In genomic region chr16:23215435-23215834, GRCh38 we compare ENCODE assay signal across 42 cellular contexts. TPM values are rescaled to one million over a fixed set of nuclear protein-coding genes. Genes with fewer than 3 reads are reported as not detected.
"Had no signal": no experiment of that assay in that cellular context is flagged by ENCODE, and none has a peak within 500 bp of the region (broad histone marks: within the 10 kb centered on the region; RNA-seq: fewer than 3 reads in every experiment).

No MANE protein-coding gene starts in this region.

- ATAC-seq: activated naive CD4-positive, alpha-beta T cell treated with anti-CD3 and anti-CD28 coated beads, Interleukin-2, amount 50 U/mL, for 72 hours; activated naive CD8-positive, alpha-beta T cell treated with anti-CD3 and anti-CD28 coated beads, Interleukin-2, amount 50 U/mL, for 24 hours; activated T-cell treated with anti-CD3 and anti-CD28 coated beads, Interleukin-2, amount 50 U/mL, for 4 hours; activated T-cell treated with anti-CD3 and anti-CD28 coated beads, Interleukin-2, amount 50 U/mL, for 72 hours; activated T-helper 17 cell treated with anti-CD3 and anti-CD28 coated beads, Interleukin-2, amount 50 U/mL, for 72 hours; body of pancreas had no signal

- H3K4me3 Mint-ChIP-seq: activated naive CD4-positive, alpha-beta T cell treated with anti-CD3 and anti-CD28 coated beads for 36 hours; activated naive CD4-positive, alpha-beta T cell treated with anti-CD3 and anti-CD28 coated beads, Interleukin-2, amount 10 ng/mL, durations not matched to agents 7 days and 5 days; activated naive CD4-positive, alpha-beta T cell treated with anti-CD3 and anti-CD28 coated beads, Interleukin-2, amount 50 U/mL, for 24 hours; activated naive CD8-positive, alpha-beta T cell; activated naive CD8-positive, alpha-beta T cell treated with anti-CD3 and anti-CD28 coated beads for 36 hours; activated naive CD8-positive, alpha-beta T cell treated with anti-CD3 and anti-CD28 coated beads, Interleukin-2, amount 10 ng/mL, durations not matched to agents 7 days and 5 days; activated naive CD8-positive, alpha-beta T cell treated with anti-CD3 and anti-CD28 coated beads, Interleukin-2, amount 50 U/mL, for 24 hours; activated T-cell treated with anti-CD3 and anti-CD28 coated beads, Interleukin-2, amount 50 U/mL, for 24 hours; activated T-cell treated with anti-CD3 and anti-CD28 coated beads, Interleukin-2, amount 50 U/mL, for 4 hours; activated T-cell treated with anti-CD3 and anti-CD28 coated beads, Interleukin-2, amount 50 U/mL, for 72 hours; activated T-helper 1 cell treated with anti-CD3 and anti-CD28 coated beads, Interleukin-12 subunit alpha, Interleukin-12 subunit beta, Interleukin-2, Interleukin-4 antibody, amounts not matched to agents 30 ng/mL and 10 ng/mL and 1 ng/mL, durations not matched to agents 14 hours and 24 hours and 36 hours; activated T-helper 17 cell treated with anti-CD3 and anti-CD28 coated beads, Interleukin-2, amount 50 U/mL, for 72 hours; brain; central memory CD8-positive, alpha-beta T cell had no signal

- H3K4me1 ChIP-seq: adrenal gland, ascending aorta, body of pancreas, breast epithelium had no signal

- H3K4me1 Mint-ChIP-seq: activated naive CD4-positive, alpha-beta T cell treated with anti-CD3 and anti-CD28 coated beads, Interleukin-2, amount 10 ng/mL, durations not matched to agents 7 days and 5 days; activated naive CD4-positive, alpha-beta T cell treated with anti-CD3 and anti-CD28 coated beads, Interleukin-2, amount 50 U/mL, for 24 hours; activated naive CD8-positive, alpha-beta T cell treated with anti-CD3 and anti-CD28 coated beads for 36 hours; activated naive CD8-positive, alpha-beta T cell treated with anti-CD3 and anti-CD28 coated beads, Interleukin-2, amount 10 ng/mL, durations not matched to agents 7 days and 5 days; activated naive CD8-positive, alpha-beta T cell treated with anti-CD3 and anti-CD28 coated beads, Interleukin-2, amount 50 U/mL, for 24 hours; activated T-helper 17 cell treated with anti-CD3 and anti-CD28 coated beads, Interleukin-2, amount 50 U/mL, for 72 hours; brain; central memory CD8-positive, alpha-beta T cell had no signal

- H3K36me3 Mint-ChIP-seq: activated naive CD4-positive, alpha-beta T cell treated with anti-CD3 and anti-CD28 coated beads, Interleukin-2, amount 10 ng/mL, durations not matched to agents 7 days and 5 days; activated naive CD4-positive, alpha-beta T cell treated with anti-CD3 and anti-CD28 coated beads, Interleukin-2, amount 50 U/mL, for 24 hours; activated naive CD4-positive, alpha-beta T cell treated with anti-CD3 and anti-CD28 coated beads, Interleukin-2, amount 50 U/mL, for 72 hours; activated naive CD8-positive, alpha-beta T cell; activated naive CD8-positive, alpha-beta T cell treated with anti-CD3 and anti-CD28 coated beads for 36 hours; activated naive CD8-positive, alpha-beta T cell treated with anti-CD3 and anti-CD28 coated beads, Interleukin-2, amount 10 ng/mL, durations not matched to agents 7 days and 5 days; brain had no signal

- H3K27ac ChIP-seq: adrenal gland, ascending aorta, body of pancreas, brain microvascular endothelial cell, breast epithelium, cardiac muscle cell had no signal

- H3K9me3 Mint-ChIP-seq: activated naive CD4-positive, alpha-beta T cell treated with anti-CD3 and anti-CD28 coated beads for 36 hours; activated naive CD4-positive, alpha-beta T cell treated with anti-CD3 and anti-CD28 coated beads, Interleukin-2, amount 10 ng/mL, durations not matched to agents 7 days and 5 days; activated naive CD4-positive, alpha-beta T cell treated with anti-CD3 and anti-CD28 coated beads, Interleukin-2, amount 50 U/mL, for 24 hours; activated naive CD4-positive, alpha-beta T cell treated with anti-CD3 and anti-CD28 coated beads, Interleukin-2, amount 50 U/mL, for 72 hours; activated naive CD8-positive, alpha-beta T cell treated with anti-CD3 and anti-CD28 coated beads for 36 hours; activated naive CD8-positive, alpha-beta T cell treated with anti-CD3 and anti-CD28 coated beads, Interleukin-2, amount 10 ng/mL, durations not matched to agents 7 days and 5 days; activated naive CD8-positive, alpha-beta T cell treated with anti-CD3 and anti-CD28 coated beads, Interleukin-2, amount 50 U/mL, for 24 hours; activated T-cell treated with anti-CD3 and anti-CD28 coated beads, Interleukin-2, amount 50 U/mL, for 24 hours; activated T-cell treated with anti-CD3 and anti-CD28 coated beads, Interleukin-2, amount 50 U/mL, for 4 hours; activated T-cell treated with anti-CD3 and anti-CD28 coated beads, Interleukin-2, amount 50 U/mL, for 72 hours; activated T-helper 1 cell treated with anti-CD3 and anti-CD28 coated beads, Interleukin-12 subunit alpha, Interleukin-12 subunit beta, Interleukin-2, Interleukin-4 antibody, amounts not matched to agents 30 ng/mL and 10 ng/mL and 1 ng/mL, durations not matched to agents 14 hours and 24 hours and 36 hours; activated T-helper 17 cell treated with anti-CD3 and anti-CD28 coated beads, Interleukin-2, amount 50 U/mL, for 72 hours; activated T-helper 2 cell treated with anti-CD3 and anti-CD28 coated beads, Interferon-gamma antibody, Interleukin-2, Interleukin-4, amounts not matched to agents 10 μg/mL and 5 μg/mL and 100 μg/mL, durations not matched to agents 14 hours and 24 hours and 36 hours; brain; central memory CD8-positive, alpha-beta T cell had no signal

- H3K27me3 ChIP-seq: adrenal gland, ascending aorta, body of pancreas, brain microvascular endothelial cell, breast epithelium, cardiac muscle cell had no signal

- H3K36me3 ChIP-seq: adrenal gland, ascending aorta, brain microvascular endothelial cell, breast epithelium, cardiac muscle cell had no signal

- H3K4me3 ChIP-seq: adrenal gland, ascending aorta, body of pancreas, breast epithelium, cardiac muscle cell had no signal

- DNase-seq: activated effector memory CD4-positive, alpha-beta T cell treated with anti-CD3 and anti-CD28 coated beads, Interleukin-2, amount 50 U/mL, for 16 hours; activated effector memory CD4-positive, alpha-beta T cell treated with Interleukin-2 at 50 U/mL for 16 hours; activated gamma-delta T cell; activated gamma-delta T cell treated with Interleukin-2 at 50 U/mL for 16 hours; activated naive CD4-positive, alpha-beta T cell; activated naive CD4-positive, alpha-beta T cell treated with anti-CD3 and anti-CD28 coated beads for 36 hours; activated naive CD4-positive, alpha-beta T cell treated with anti-CD3 and anti-CD28 coated beads, Interleukin-2, amount 10 ng/mL, durations not matched to agents 7 days and 5 days; activated naive CD4-positive, alpha-beta T cell treated with anti-CD3 and anti-CD28 coated beads, Interleukin-2, amount 50 U/mL, for 16 hours; activated naive CD4-positive, alpha-beta T cell treated with Interleukin-2 at 50 U/mL for 16 hours; activated naive CD8-positive, alpha-beta T cell treated with anti-CD3 and anti-CD28 coated beads for 36 hours; activated naive CD8-positive, alpha-beta T cell treated with anti-CD3 and anti-CD28 coated beads, Interleukin-2, amount 10 ng/mL, durations not matched to agents 7 days and 5 days; activated naive CD8-positive, alpha-beta T cell treated with anti-CD3 and anti-CD28 coated beads, Interleukin-2, amount 50 U/mL, for 24 hours; activated T-cell treated with anti-CD3 and anti-CD28 coated beads, Interleukin-2, amount 50 U/mL, for 1 hour; activated T-cell treated with anti-CD3 and anti-CD28 coated beads, Interleukin-2, amount 50 U/mL, for 24 hours; activated T-cell treated with anti-CD3 and anti-CD28 coated beads, Interleukin-2, amount 50 U/mL, for 4 hours; activated T-cell treated with anti-CD3 and anti-CD28 coated beads, Interleukin-2, amount 50 U/mL, for 48 hours; activated T-cell treated with anti-CD3 and anti-CD28 coated beads, Interleukin-2, amount 50 U/mL, for 72 hours; adrenal gland; amniotic stem cell; amygdala; anterior cingulate cortex; aorta; body of pancreas; brain microvascular endothelial cell; caudate nucleus; central memory CD4-positive, alpha-beta T cell; cerebellar nuclear complex had no signal

- H3K27ac Mint-ChIP-seq: activated naive CD4-positive, alpha-beta T cell treated with anti-CD3 and anti-CD28 coated beads for 36 hours; activated naive CD4-positive, alpha-beta T cell treated with anti-CD3 and anti-CD28 coated beads, Interleukin-2, amount 10 ng/mL, durations not matched to agents 7 days and 5 days; activated naive CD4-positive, alpha-beta T cell treated with anti-CD3 and anti-CD28 coated beads, Interleukin-2, amount 50 U/mL, for 24 hours; activated naive CD4-positive, alpha-beta T cell treated with anti-CD3 and anti-CD28 coated beads, Interleukin-2, amount 50 U/mL, for 72 hours; activated naive CD8-positive, alpha-beta T cell; activated naive CD8-positive, alpha-beta T cell treated with anti-CD3 and anti-CD28 coated beads for 36 hours; activated naive CD8-positive, alpha-beta T cell treated with anti-CD3 and anti-CD28 coated beads, Interleukin-2, amount 10 ng/mL, durations not matched to agents 7 days and 5 days; activated naive CD8-positive, alpha-beta T cell treated with anti-CD3 and anti-CD28 coated beads, Interleukin-2, amount 50 U/mL, for 24 hours; activated T-cell treated with anti-CD3 and anti-CD28 coated beads, Interleukin-2, amount 50 U/mL, for 24 hours; activated T-cell treated with anti-CD3 and anti-CD28 coated beads, Interleukin-2, amount 50 U/mL, for 72 hours; activated T-helper 1 cell treated with anti-CD3 and anti-CD28 coated beads, Interleukin-12 subunit alpha, Interleukin-12 subunit beta, Interleukin-2, Interleukin-4 antibody, amounts not matched to agents 30 ng/mL and 10 ng/mL and 1 ng/mL, durations not matched to agents 14 hours and 24 hours and 36 hours; activated T-helper 17 cell treated with anti-CD3 and anti-CD28 coated beads, Interleukin-2, amount 50 U/mL, for 72 hours; activated T-helper 2 cell treated with anti-CD3 and anti-CD28 coated beads, Interferon-gamma antibody, Interleukin-2, Interleukin-4, amounts not matched to agents 10 μg/mL and 5 μg/mL and 100 μg/mL, durations not matched to agents 14 hours and 24 hours and 36 hours; brain had no signal

- H3K9me3 ChIP-seq: adrenal gland, ascending aorta, body of pancreas, breast epithelium had no signal

- FAIRE-seq: astrocyte, bronchial epithelial cell had no signal

RNA-seq across cellular contexts. Expression of gene SCNN1G, which starts 32.9 kb away (rescaled TPM):
- total RNA-seq: activated naive CD4-positive, alpha-beta T cell treated with anti-CD3 and anti-CD28 coated beads for 36 hours; activated naive CD4-positive, alpha-beta T cell treated with anti-CD3 and anti-CD28 coated beads, Interleukin-2, amount 50 U/mL, for 72 hours; activated naive CD8-positive, alpha-beta T cell treated with anti-CD3 and anti-CD28 coated beads for 36 hours; activated naive CD8-positive, alpha-beta T cell treated with anti-CD3 and anti-CD28 coated beads, Interleukin-2, amount 10 ng/mL, durations not matched to agents 7 days and 5 days; activated T-cell treated with anti-CD3 and anti-CD28 coated beads, Interleukin-2, amount 50 U/mL, for 4 hours; activated T-cell treated with anti-CD3 and anti-CD28 coated beads, Interleukin-2, amount 50 U/mL, for 72 hours; activated T-helper 1 cell treated with anti-CD3 and anti-CD28 coated beads, Interleukin-12 subunit alpha, Interleukin-12 subunit beta, Interleukin-2, Interleukin-4 antibody, amounts not matched to agents 30 ng/mL and 10 ng/mL and 1 ng/mL, durations not matched to agents 14 hours and 24 hours and 36 hours; activated T-helper 17 cell treated with anti-CD3 and anti-CD28 coated beads, Interleukin-2, amount 50 U/mL, for 72 hours; activated T-helper 2 cell treated with anti-CD3 and anti-CD28 coated beads, Interferon-gamma antibody, Interleukin-2, Interleukin-4, amounts not matched to agents 10 μg/mL and 5 μg/mL and 100 μg/mL, durations not matched to agents 14 hours and 24 hours and 36 hours; aorta; ascending aorta; astrocyte; bronchial epithelial cell; cardiac muscle cell; cardiac septum; chondrocyte had no signal
- polyA plus RNA-seq: cardiac muscle cell had no signal
